ENCODE assay signal across 9 cellular contexts in the genomic region with DNA sequence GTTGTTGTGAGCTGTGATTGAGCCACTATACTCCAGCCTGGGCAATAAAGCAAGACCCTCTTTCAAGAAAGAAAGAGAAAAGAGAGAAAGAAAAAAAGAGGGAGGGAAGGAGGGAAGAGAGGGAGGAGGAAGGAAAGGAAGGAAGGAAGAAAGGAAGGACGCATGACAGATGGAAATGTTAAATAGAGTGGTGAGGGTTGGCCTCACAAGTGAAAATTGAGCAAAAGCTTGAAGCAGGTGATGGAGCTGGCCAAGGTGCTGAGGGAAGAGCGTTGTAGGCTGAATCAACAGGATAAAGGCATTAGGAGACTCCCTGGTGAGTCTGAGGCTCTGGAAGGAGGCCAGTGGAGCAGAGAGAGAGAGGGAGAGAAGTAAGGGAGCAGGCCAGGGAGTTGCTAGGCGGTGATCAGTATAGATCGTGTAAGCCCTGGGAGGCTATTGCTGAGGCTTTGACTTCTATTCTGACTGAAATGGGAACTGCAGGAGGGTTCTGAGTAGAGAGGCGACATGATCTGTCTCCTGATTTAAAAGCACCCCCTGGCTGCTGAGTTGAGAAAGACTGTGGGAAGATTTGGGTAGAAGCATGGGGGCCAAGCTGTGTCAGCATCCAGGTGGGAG. TPM values are rescaled to one million over a fixed set of nuclear protein-coding genes. Genes with fewer than 3 reads are reported as not detected.
DNase-seq lines count a peak whose midpoint lies in the region; ATAC-seq and TF ChIP-seq lines count a peak whose summit lies in the region.
"Had no signal": no experiment of that assay in that cellular context is flagged by ENCODE, and none has a peak within 500 bp of the region (broad histone marks: within the 10 kb centered on the region; RNA-seq: fewer than 3 reads in every experiment).

No MANE protein-coding gene starts in this region.

- in situ Hi-C loops in ACHN (cut with HindIII; ENCODE audit: low pct_ligation_motif_present, low pct_unique_long_range_greater_than_20kb, low sequenced_read_pairs), result no loop called here

- DNase-seq in ACHN, result peak; percentile 55
- no peak for DNase-seq in GM12864 (ENCODE audit: low read depth)
- no peak for DNase-seq in RWPE2 (ENCODE audit: low spot score)
- peak in 1 of 2 donors; percentile 14 for DNase-seq in foreskin keratinocyte
- no peak for DNase-seq in SHP77 (lab: John Stamatoyannopoulos, UW)
- DNase-seq in ecto neural progenitor cell (ENCODE audit: low spot score), result no peak
- DNase-seq: NCI-H748 treated with DMSO at 0.1 percent for 48 hours had no signal

- no peaks in the 10 kb centered on the region for H3K4me1 ChIP-seq in RWPE2 (ENCODE audit: insufficient read depth, poor library complexity, severe bottlenecking)
- H3K4me1 ChIP-seq in foreskin keratinocyte, result no peaks in the 10 kb centered on the region

- H3K4me3 ChIP-seq in GM12864 (ENCODE audit: low read depth, low read length), result no peak overlapping the region
- no peak overlapping the region for H3K4me3 ChIP-seq in RWPE2 (ENCODE audit: severe bottlenecking)

- H3K36me3 ChIP-seq in RWPE2 (ENCODE audit: low read depth), result peaks cover 9% of the 10 kb centered on the region; the same call in 1 of the 2 replicates

- H3K9me3 ChIP-seq in RWPE2 (ENCODE audit: severe bottlenecking), result no peaks in the 10 kb centered on the region

- TF ChIP-seq CTCF in GM12864 (IDR thresholded peaks at IDR 0.05; ENCODE audit: low read depth, low read length, missing control alignments), result peak; percentile 14
- peak; percentile 16 for TF ChIP-seq CTCF in RWPE2 (IDR thresholded peaks at IDR 0.05; ENCODE audit: poor library complexity, severe bottlenecking)
- peak; percentile 21 for TF ChIP-seq CTCF in foreskin keratinocyte (conservative IDR thresholded peaks at IDR 0.05)

- no peak overlapping the region for H3K27ac ChIP-seq in RWPE2 (ENCODE audit: poor library complexity, severe bottlenecking)
- H3K27ac ChIP-seq in foreskin keratinocyte, result no peak overlapping the region

- ATAC-seq in RWPE2 (ENCODE audit: low read depth) (no peak), foreskin keratinocyte (no peak), GM18873 (IDR thresholded peaks at IDR 0.05; ENCODE audit: low FRiP score, unreplicated experiment) (no peak), GM18520 (IDR thresholded peaks at IDR 0.05; ENCODE audit: unreplicated experiment) (no peak)

- no peaks in the 10 kb centered on the region for H3K27me3 ChIP-seq in RWPE2 (ENCODE audit: insufficient read depth, poor library complexity, severe bottlenecking)
- H3K27me3 ChIP-seq in foreskin keratinocyte, result no peaks in the 10 kb centered on the region

RNA-seq across cellular contexts. Expression of a gene that starts 26.5 kb away (rescaled TPM):
- total RNA-seq in foreskin keratinocyte, result 57.4 TPM in 2 replicates
- polyA plus RNA-seq in foreskin keratinocyte, result 35.3 and 37.0 TPM in 2 replicates
